Comparison of ENCODE assay signal across 1 cellular context in genomic region chr10:2893991-2894390, GRCh38.
TF ChIP-seq lines count a peak whose summit lies in the region.

No MANE protein-coding gene starts in this region.

TF ChIP-seq in GM23338, 12 proteins besides CTCF, POLR2A, EP300 and RAD21 (continued from another document):
- no peak for TF ChIP-seq ZNF462 (CRISPR knock-in tag; IDR thresholded peaks at IDR 0.05)
